Comparison of ENCODE assay signal across 18 cellular contexts in the genomic region with DNA sequence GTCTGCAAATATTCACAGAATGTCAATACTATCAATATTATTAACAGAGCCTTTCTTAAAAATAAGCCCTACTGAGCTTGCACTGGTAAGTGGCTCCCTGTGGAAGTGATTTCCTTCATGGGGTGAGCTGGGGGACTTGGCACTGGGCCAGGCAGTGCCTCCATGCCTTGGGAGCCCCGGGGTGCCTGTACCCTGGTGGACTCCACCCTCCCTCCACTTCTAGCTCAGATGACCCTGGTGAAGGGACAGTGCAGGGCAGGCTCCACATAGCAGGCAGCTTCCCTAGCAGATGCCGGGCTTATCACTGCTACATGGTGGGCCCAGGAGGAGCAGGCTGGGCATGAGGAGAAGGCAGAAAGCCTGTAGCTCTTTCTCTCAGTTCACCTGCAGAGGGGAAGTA.
DNase-seq lines count a peak whose midpoint lies in the region; ATAC-seq and TF ChIP-seq lines count a peak whose summit lies in the region.
"Had no signal": no experiment of that assay in that cellular context is flagged by ENCODE, and none has a peak within 500 bp of the region (broad histone marks: within the 10 kb centered on the region; RNA-seq: fewer than 3 reads in every experiment).

No MANE protein-coding gene starts in this region.

- DNase-seq in NCI-H69 (lab: John Stamatoyannopoulos, UW) (peak; percentile 25), lower lobe of right lung (no peak), upper lobe of right lung (no peak), HPDE6-E6E7 (ENCODE audit: extremely low spot score) (no peak), SIG-M5 (lab: John Stamatoyannopoulos, UW) (no peak)
- DNase-seq: ACHN; BE2C; C1 segment of cervical spinal cord; CD4-positive, CD25-positive, alpha-beta regulatory T cell; CD8-positive, alpha-beta memory T cell; COR-L47; DMS 273 treated with DMSO at 0.1 percent for 48 hours; DMS53; DND-41; EL; H9 had no signal

- H3K27ac ChIP-seq in HEK293 (ENCODE audit: extremely low read depth, low read depth, low read length) = no peak overlapping the region
- H3K27ac ChIP-seq in lower lobe of right lung = no peak overlapping the region
- no peak overlapping the region for H3K27ac ChIP-seq in upper lobe of right lung

- no peaks in the 10 kb centered on the region for H3K27me3 ChIP-seq in lower lobe of right lung (ENCODE audit: low read depth)
- no peaks in the 10 kb centered on the region for H3K27me3 ChIP-seq in upper lobe of right lung
- H3K27me3 ChIP-seq: BE2C had no signal

- POLR2A ChIA-PET in HEK293 (lab: Yijun Ruan, JAX) = no interaction called here

- H3K4me1 ChIP-seq in HEK293 (ENCODE audit: control insufficient read depth, insufficient read depth, low read length) = peaks cover 7% of the 10 kb centered on the region
- peaks cover 3% of the 10 kb centered on the region for H3K4me1 ChIP-seq in lower lobe of right lung
- H3K4me1 ChIP-seq in upper lobe of right lung = no peaks in the 10 kb centered on the region

- ATAC-seq in lower lobe of right lung (peak; percentile 19 to 28), upper lobe of right lung (peak; percentile 10)
- ATAC-seq: GM12878 had no signal

- CTCF ChIA-PET in HEK293 (lab: Yijun Ruan, JAX) = interaction anchor here (2.1 kb wide), 1 partner anchor 100 kb away, joined by 5 read pairs; no protein-coding TSS in a partner anchor

- no peak for TF ChIP-seq CTCF in HEK293 (tag by site-specific recombination; IDR thresholded peaks at IDR 0.05)
- TF ChIP-seq CTCF in lower lobe of right lung (IDR thresholded peaks at IDR 0.05) = no peak
- no peak for TF ChIP-seq CTCF in upper lobe of right lung (IDR thresholded peaks at IDR 0.05)

- intact Hi-C loops in lower lobe of right lung (cut with DNase I) (no loop called here), upper lobe of right lung (cut with DNase I) (no loop called here)

- no peak overlapping the region for H3K4me3 ChIP-seq in HEK293 (ENCODE audit: low read depth, low read length)
- H3K4me3 ChIP-seq in lower lobe of right lung = no peak overlapping the region
- no peak overlapping the region for H3K4me3 ChIP-seq in upper lobe of right lung
- H3K4me3 ChIP-seq: GM12878 had no signal

- H3K36me3 ChIP-seq in HEK293 (ENCODE audit: control insufficient read depth in 2 of 2, insufficient read depth in 1 of 2, low read length in 2 of 2) (peaks cover 0 to 18% of the 10 kb centered on the region in 2 experiments; a peak in 1 of 3 replicates), lower lobe of right lung (peaks cover 8% of the 10 kb centered on the region), upper lobe of right lung (no peaks in the 10 kb centered on the region)

- H3K9me3 ChIP-seq in HEK293 (ENCODE audit: control insufficient read depth, insufficient read depth, low read depth, low read length) = no peaks in the 10 kb centered on the region
- H3K9me3 ChIP-seq in lower lobe of right lung = no peaks in the 10 kb centered on the region
- no peaks in the 10 kb centered on the region for H3K9me3 ChIP-seq in upper lobe of right lung
- H3K9me3 ChIP-seq: BE2C had no signal

TF ChIP-seq in HEK293, 187 proteins besides CTCF, POLR2A, EP300 and RAD21:
- peak; percentile 86 for TF ChIP-seq ZIC2 (tag by site-specific recombination; IDR thresholded peaks at IDR 0.05)
- TF ChIP-seq ZNF10 (tag by site-specific recombination; IDR thresholded peaks at IDR 0.05) = peak; percentile 44; the same call in 1 of the 2 replicates
- no peak for TF ChIP-seq MZF1 (tag by site-specific recombination; IDR thresholded peaks at IDR 0.05; ENCODE audit: borderline replicate concordance)
